11 cellular contexts compared by ENCODE assay signal in the genomic region with DNA sequence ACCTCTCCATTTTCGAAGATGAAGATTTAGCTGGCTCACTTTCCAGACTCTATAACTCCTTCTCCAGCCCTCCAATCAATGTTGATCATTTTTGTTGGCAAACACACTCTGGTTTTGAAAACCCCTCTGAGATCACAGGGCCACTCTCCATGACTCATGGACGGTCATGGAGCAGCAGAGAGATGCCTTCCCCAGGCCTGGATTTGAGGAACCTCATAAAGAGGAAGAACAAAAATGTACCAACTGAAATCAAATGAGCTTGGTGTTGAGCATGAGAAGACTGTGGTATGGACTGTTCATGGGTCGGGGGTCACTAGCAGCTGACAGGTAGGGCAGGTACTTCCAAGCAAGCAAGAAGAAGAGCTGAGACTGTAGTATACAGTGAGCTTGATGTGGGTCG.
"Had no signal": no experiment of that assay in that cellular context is flagged by ENCODE, and none has a peak within 500 bp of the region (broad histone marks: within the 10 kb centered on the region; RNA-seq: fewer than 3 reads in every experiment).

No MANE protein-coding gene starts in this region.

- DNase-seq: activated CD4-positive, alpha-beta memory T cell treated with anti-CD3 and anti-CD28 coated beads for 36 hours; activated CD4-positive, alpha-beta T cell treated with anti-CD3 and anti-CD28 coated beads for 1 hour; activated gamma-delta T cell; activated naive CD8-positive, alpha-beta T cell treated with anti-CD3 and anti-CD28 coated beads, Interleukin-2, amount 10 ng/mL, durations not matched to agents 7 days and 5 days; activated T-cell treated with anti-CD3 and anti-CD28 coated beads, Interleukin-2, amount 50 U/mL, for 48 hours; endodermal cell; erythroblast; hippocampal formation; naive B cell; retina; thyroid gland had no signal
